In the genomic region with DNA sequence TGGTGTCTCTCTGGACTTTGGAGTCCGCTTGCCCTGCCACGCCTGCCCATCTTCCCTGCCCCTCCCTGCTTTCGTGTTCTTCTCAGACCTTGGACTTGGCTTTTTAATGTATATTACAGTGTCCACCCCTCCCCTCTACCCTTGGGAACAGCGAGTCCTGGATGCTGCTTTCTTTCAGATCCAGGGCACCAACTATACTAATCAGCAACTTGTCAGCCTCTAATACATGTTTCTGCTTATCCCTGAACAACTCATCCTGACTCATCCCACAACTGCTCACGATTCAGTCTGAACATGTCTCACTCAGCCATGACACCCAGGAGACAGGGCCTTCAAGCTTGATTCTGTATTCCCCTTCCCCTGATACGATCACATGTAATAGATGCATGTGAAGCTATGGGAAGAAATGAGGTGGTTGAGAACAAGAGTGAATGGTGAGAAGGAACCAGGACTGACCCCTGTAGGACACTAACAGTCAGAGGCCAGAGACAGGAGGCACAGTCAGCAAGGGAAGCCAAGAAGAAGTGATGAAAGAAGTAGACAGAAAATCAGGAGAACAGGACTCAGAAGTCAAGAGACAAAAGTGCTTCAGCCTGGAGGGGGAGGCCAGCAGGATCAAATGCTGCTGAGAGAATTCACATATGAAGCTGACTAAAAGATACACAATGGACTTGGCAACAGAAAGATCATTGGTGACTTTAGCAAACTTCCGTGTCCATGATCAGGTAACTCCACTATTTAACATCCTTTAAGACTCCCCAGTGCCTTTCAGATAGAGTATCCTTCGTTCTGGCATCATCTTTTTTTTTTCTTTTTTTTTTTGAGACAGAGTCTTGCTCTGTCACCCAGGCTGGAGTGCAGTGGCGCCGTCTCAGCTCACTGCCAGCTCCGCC, we compare ENCODE assay signal across 10 cellular contexts. TPM values are rescaled to one million over a fixed set of nuclear protein-coding genes. Genes with fewer than 3 reads are reported as not detected.
DNase-seq lines count a peak whose midpoint lies in the region; ATAC-seq, FAIRE-seq and TF ChIP-seq lines count a peak whose summit lies in the region.
"Had no signal": no experiment of that assay in that cellular context is flagged by ENCODE, and none has a peak within 500 bp of the region (broad histone marks: within the 10 kb centered on the region; RNA-seq: fewer than 3 reads in every experiment).

No MANE protein-coding gene starts in this region.

- no peaks in the 10 kb centered on the region for H3K79me2 ChIP-seq in endothelial cell of umbilical vein (ENCODE audit: control insufficient read depth, insufficient read depth, low read length)

- H3K27ac ChIP-seq in endothelial cell of umbilical vein (ENCODE audit: insufficient read depth, low read depth, low read length) (no peak overlapping the region), body of pancreas (no peak overlapping the region)

- peak overlapping the region; percentile 77 for H2AFZ ChIP-seq in endothelial cell of umbilical vein (ENCODE audit: low read depth, low read length)

- TF ChIP-seq POLR2A in endothelial cell of umbilical vein (IDR thresholded peaks at IDR 0.05; ENCODE audit: low read depth, low read length) (no peak), body of pancreas (IDR thresholded peaks at IDR 0.05) (no peak)

- dilution Hi-C loops in endothelial cell of umbilical vein (cut with MboI; ENCODE audit: extremely low pct_ligation_motif_present, low sequenced_read_pairs) = no loop called here

- FAIRE-seq in endothelial cell of umbilical vein (lab: Jason Lieb, UNC) (no peak), D721Med (lab: Jason Lieb, UNC) (no peak)
- FAIRE-seq: TTC549 had no signal

- H3K9ac ChIP-seq in endothelial cell of umbilical vein (replicated peaks; ENCODE audit: extremely low read depth, insufficient read depth, low read length) = no peak overlapping the region

- CTCF ChIA-PET in endothelial cell of umbilical vein (lab: Charles Lee) = interaction anchor here (0.5 to 7.8 kb wide), 17 partner anchors 14 to 659 kb away, joined by 3 to 102 read pairs (median 9); a partner anchor contains a TSS

- H3K27me3 Mint-ChIP-seq in activated T-cell treated with anti-CD3 and anti-CD28 coated beads, Interleukin-2, amount 50 U/mL, for 24 hours = no peaks in the 10 kb centered on the region
- peaks cover 11% of the 10 kb centered on the region for H3K27me3 Mint-ChIP-seq in stimulated activated memory B cell treated with anti-CD40 and anti-IgM and Interleukin-4, amounts not matched to agents 10 μg/mL and 1 μg/mL and 100 μg/mL, for 72 hours

- H3K4me1 ChIP-seq in endothelial cell of umbilical vein (ENCODE audit: control insufficient read depth, extremely low read depth, insufficient read depth, low read length) = peaks cover 3% of the 10 kb centered on the region
- H3K4me1 ChIP-seq in body of pancreas = peaks cover 9% of the 10 kb centered on the region

- H4K20me1 ChIP-seq in endothelial cell of umbilical vein (replicated peaks; ENCODE audit: control insufficient read depth, extremely low read depth, insufficient read depth, low read length) = no peaks in the 10 kb centered on the region

- BruUV-seq in endothelial cell of umbilical vein (replicated peaks; lab: Mats Ljungman, UMichigan) = no TSS peak

- H3K9me3 ChIP-seq in endothelial cell of umbilical vein (replicated peaks; ENCODE audit: control insufficient read depth, insufficient read depth, low read length) (no peaks in the 10 kb centered on the region), body of pancreas (no peaks in the 10 kb centered on the region)

- WGBS in body of pancreas, 2 donors = 75 to 81% methylated on average over 11 of the region's 11 CpGs

- TF ChIP-seq CTCF in endothelial cell of umbilical vein (IDR thresholded peaks at IDR 0.05; ENCODE audit: extremely low read depth in 1 of 2, insufficient read depth in 1 of 2, low read depth in 1 of 2, low read length in 2 of 2) (no peak), D721Med (IDR thresholded peaks at IDR 0.05; ENCODE audit: insufficient read depth, missing control alignments) (no peak), body of pancreas (IDR thresholded peaks at IDR 0.05) (no peak)

- no peak overlapping the region for H3K4me3 Mint-ChIP-seq in activated T-cell treated with anti-CD3 and anti-CD28 coated beads, Interleukin-2, amount 50 U/mL, for 24 hours
- H3K4me3 Mint-ChIP-seq in stimulated activated memory B cell treated with anti-CD40 and anti-IgM and Interleukin-4, amounts not matched to agents 10 μg/mL and 1 μg/mL and 100 μg/mL, for 72 hours = no peak overlapping the region

- H3K27me3 ChIP-seq in endothelial cell of umbilical vein (ENCODE audit: control insufficient read depth in 2 of 2, insufficient read depth in 2 of 2, low read length in 2 of 2) (no peaks in the 10 kb centered on the region), body of pancreas (no peaks in the 10 kb centered on the region)

- no peaks in the 10 kb centered on the region for H3K9me3 Mint-ChIP-seq in activated T-cell treated with anti-CD3 and anti-CD28 coated beads, Interleukin-2, amount 50 U/mL, for 24 hours
- H3K9me3 Mint-ChIP-seq in stimulated activated memory B cell treated with anti-CD40 and anti-IgM and Interleukin-4, amounts not matched to agents 10 μg/mL and 1 μg/mL and 100 μg/mL, for 72 hours = no peaks in the 10 kb centered on the region

- H3K4me1 Mint-ChIP-seq in activated T-cell treated with anti-CD3 and anti-CD28 coated beads, Interleukin-2, amount 50 U/mL, for 24 hours (ENCODE audit: low read depth) = peaks cover 11% of the 10 kb centered on the region
- peaks cover 15% of the 10 kb centered on the region for H3K4me1 Mint-ChIP-seq in stimulated activated memory B cell treated with anti-CD40 and anti-IgM and Interleukin-4, amounts not matched to agents 10 μg/mL and 1 μg/mL and 100 μg/mL, for 72 hours

- H3K27ac Mint-ChIP-seq in activated T-cell treated with anti-CD3 and anti-CD28 coated beads, Interleukin-2, amount 50 U/mL, for 24 hours = no peak overlapping the region
- H3K27ac Mint-ChIP-seq in stimulated activated memory B cell treated with anti-CD40 and anti-IgM and Interleukin-4, amounts not matched to agents 10 μg/mL and 1 μg/mL and 100 μg/mL, for 72 hours = peak overlapping the region; percentile 0

- H3K36me3 ChIP-seq in endothelial cell of umbilical vein (ENCODE audit: control insufficient read depth in 2 of 2, extremely low read depth in 1 of 2, insufficient read depth in 2 of 2, low read length in 2 of 2) (no peaks in the 10 kb centered on the region), body of pancreas (replicated peaks in 1 of 2; ENCODE audit: insufficient read depth in 1 of 2, low read depth in 2 of 2) (no peaks in the 10 kb centered on the region)

- intact Hi-C loops in endothelial cell of umbilical vein (cut with micrococcal nuclease) = loop anchor here (10.0 kb wide), 1 partner anchor 422 kb away; no protein-coding TSS in a partner anchor
- intact Hi-C loops in body of pancreas (cut with DNase I) = no loop called here

- H3K4me2 ChIP-seq in endothelial cell of umbilical vein (ENCODE audit: insufficient read depth, low read length) = no peak overlapping the region

- DNase-seq in activated T-cell treated with anti-CD3 and anti-CD28 coated beads for 48 hours (ENCODE audit: low read depth) (peak; percentile 21), M059J (ENCODE audit: low read depth) (peak; percentile 83), endothelial cell of umbilical vein (ENCODE audit: low read depth, low spot score) (peak; percentile 29), D721Med (ENCODE audit: insufficient read length, low spot score) (no peak), DMS114 treated with DMSO at 0.1 percent for 48 hours (lab: John Stamatoyannopoulos, UW; ENCODE audit: unreplicated experiment) (no peak), body of pancreas (no peak)
- DNase-seq in activated T-cell treated with anti-CD3 and anti-CD28 coated beads, Interleukin-2, amount 50 U/mL, for 24 hours = no peak
- DNase-seq: COR-L47 had no signal

- H3K9me1 ChIP-seq in endothelial cell of umbilical vein (replicated peaks; ENCODE audit: control insufficient read depth, extremely low read depth, insufficient read depth, low read length) = no peaks in the 10 kb centered on the region

- POLR2A ChIA-PET in endothelial cell of umbilical vein (lab: Charles Lee) = no interaction called here

- H3K4me3 ChIP-seq in endothelial cell of umbilical vein (replicated peaks in 1 of 3; ENCODE audit: insufficient read depth in 1 of 3, low read depth in 1 of 3, low read length in 3 of 3) (no peak overlapping the region), body of pancreas (no peak overlapping the region)

- peak; percentile 24 for ATAC-seq in stimulated activated memory B cell treated with anti-CD40 and anti-IgM and Interleukin-4, amounts not matched to agents 10 μg/mL and 1 μg/mL and 100 μg/mL, for 72 hours
- no peak for ATAC-seq in body of pancreas

- no peaks in the 10 kb centered on the region for H3K36me3 Mint-ChIP-seq in activated T-cell treated with anti-CD3 and anti-CD28 coated beads, Interleukin-2, amount 50 U/mL, for 24 hours (ENCODE audit: low read depth)
- H3K36me3 Mint-ChIP-seq in stimulated activated memory B cell treated with anti-CD40 and anti-IgM and Interleukin-4, amounts not matched to agents 10 μg/mL and 1 μg/mL and 100 μg/mL, for 72 hours = no peaks in the 10 kb centered on the region

TF ChIP-seq in endothelial cell of umbilical vein, 7 proteins besides CTCF, POLR2A, EP300 and RAD21 (continues in another document):
- no peak for TF ChIP-seq POLR2AphosphoS5 (IDR thresholded peaks at IDR 0.05; ENCODE audit: insufficient read depth, low read depth, low read length)

RNA-seq across cellular contexts. Expression of a gene that starts 35.4 kb away (rescaled TPM):
- total RNA-seq in M059J (2014; rRNA removed; shearing (Covaris generic)) = not detected in 2 replicates
- total RNA-seq in endothelial cell of umbilical vein = 0.44 TPM in 1 of 2 replicates, not detected in the other
- polyA plus RNA-seq in endothelial cell of umbilical vein = 1.8 and 1.9 TPM in 2 replicates
- 1.2 and 1.4 TPM in 2 replicates for polyA plus RNA-seq in endothelial cell of umbilical vein (2011; cell fraction: cytosol; rRNA removed)
- 0.86 and 0.88 TPM in 2 replicates for polyA plus RNA-seq in endothelial cell of umbilical vein (2011; cell fraction: nucleus; rRNA removed)
- polyA plus RNA-seq in endothelial cell of umbilical vein (2012) = 0.76 and 3.0 TPM in 2 replicates
- 0.73 TPM in 1 of 2 replicates, not detected in the other for polyA minus RNA-seq in endothelial cell of umbilical vein
- polyA minus RNA-seq in endothelial cell of umbilical vein (2011; cell fraction: cytosol; rRNA and poly(A)+ RNA removed) = not detected
- polyA minus RNA-seq in endothelial cell of umbilical vein (2011; cell fraction: nucleus; rRNA and poly(A)+ RNA removed) = 0.58 TPM in 1 of 2 replicates, not detected in the other
- 1 to 10 TPM; 1.0 to 9.6 TPM for total RNA-seq in body of pancreas

RNA-seq across cellular contexts. Expression of a gene that starts 58.1 kb away (rescaled TPM):
- 65.2 and 71.6 TPM in 2 replicates for total RNA-seq in M059J (2014; rRNA removed; shearing (Covaris generic))
- total RNA-seq in endothelial cell of umbilical vein (35.7 and 37.4 TPM in 2 replicates), body of pancreas (10 to 100 TPM in 1 of 2 donors, 1 to 10 TPM in 1; 7.3 to 25.4 TPM)
- 7.3 and 10.9 TPM in 2 replicates for polyA plus RNA-seq in endothelial cell of umbilical vein
- 12.3 and 14.2 TPM in 2 replicates for polyA plus RNA-seq in endothelial cell of umbilical vein (2011; cell fraction: cytosol; rRNA removed)
- 14.5 and 17.0 TPM in 2 replicates for polyA plus RNA-seq in endothelial cell of umbilical vein (2011; cell fraction: nucleus; rRNA removed)
- polyA plus RNA-seq in endothelial cell of umbilical vein (2012) = 25.8 and 32.0 TPM in 2 replicates
- polyA minus RNA-seq in endothelial cell of umbilical vein = 33.4 and 34.5 TPM in 2 replicates
- polyA minus RNA-seq in endothelial cell of umbilical vein (2011; cell fraction: cytosol; rRNA and poly(A)+ RNA removed) = 25.5 TPM
- polyA minus RNA-seq in endothelial cell of umbilical vein (2011; cell fraction: nucleus; rRNA and poly(A)+ RNA removed) = 18.8 and 27.0 TPM in 2 replicates

Comparison
In these comparisons a context has a peak if more than half of its experiments do, and no peak if none do; other contexts are left out.
1. DNase-seq: peak in activated T-cell treated with anti-CD3 and anti-CD28 coated beads for 48 hours (single experiment), M059J (single experiment) and endothelial cell of umbilical vein (single experiment); none in activated T-cell treated with anti-CD3 and anti-CD28 coated beads, Interleukin-2, amount 50 U/mL, for 24 hours (single experiment), D721Med (single experiment), DMS114 treated with DMSO at 0.1 percent for 48 hours (single experiment) and body of pancreas (0 of 4).